In the genomic region with DNA sequence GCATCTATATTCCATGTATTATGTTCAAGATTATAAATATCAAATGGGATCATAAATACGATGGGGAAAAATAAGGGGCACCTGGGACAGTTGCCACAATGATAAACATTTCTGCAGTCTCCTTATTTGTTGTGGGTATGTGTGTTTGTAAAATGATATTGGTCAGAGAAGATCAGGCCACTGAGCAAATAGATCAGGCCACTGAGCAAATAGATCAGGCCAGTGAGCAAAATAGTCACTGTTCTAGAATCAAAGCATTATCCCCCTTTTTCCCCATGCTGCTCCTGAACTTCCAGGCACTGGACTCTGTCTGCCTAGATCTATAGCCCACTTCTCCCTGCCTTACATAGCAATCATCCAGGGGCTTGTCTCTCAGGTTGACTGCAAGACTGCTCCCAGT, we compare ENCODE assay signal across 23 cellular contexts.
A peak's percentile ranks its signal among the peaks of the same experiment; 100 is the strongest.
DNase-seq lines count a peak whose midpoint lies in the region; ATAC-seq, FAIRE-seq and TF ChIP-seq lines count a peak whose summit lies in the region.
"Had no signal": no experiment of that assay in that cellular context is flagged by ENCODE, and none has a peak within 500 bp of the region (broad histone marks: within the 10 kb centered on the region; RNA-seq: fewer than 3 reads in every experiment).

No MANE protein-coding gene starts in this region.

- no peak overlapping the region for H3K9ac ChIP-seq in parathyroid adenoma
- H3K9ac ChIP-seq: BLaER1 treated with 17β-estradiol and CSF1 and Interleukin-3, amounts not matched to agents 10 nM and 100 nM had no signal

- TF ChIP-seq CTCF in right lobe of liver (IDR thresholded peaks at IDR 0.05) (no peak), parathyroid adenoma (IDR thresholded peaks at IDR 0.05) (no peak), dorsolateral prefrontal cortex (IDR thresholded peaks at IDR 0.05 in 54 of 56, conservative IDR thresholded peaks at IDR 0.05 in 2 of 56; ENCODE audit: low read depth in 1 of 56, partially characterized antibody in 56 of 56) (no peak)

- no peaks in the 10 kb centered on the region for H3K79me2 ChIP-seq in parathyroid adenoma

- H3K27me3 ChIP-seq in right lobe of liver (no peaks in the 10 kb centered on the region), parathyroid adenoma (ENCODE audit: control insufficient read depth, insufficient read depth, low read length) (no peaks in the 10 kb centered on the region), dorsolateral prefrontal cortex (no peaks in the 10 kb centered on the region)
- H3K27me3 ChIP-seq: BE2C had no signal

- H3K4me1 Mint-ChIP-seq in activated T-helper 17 cell treated with anti-CD3 and anti-CD28 coated beads, Interleukin-2, amount 50 U/mL, for 72 hours = no peaks in the 10 kb centered on the region
- H3K4me1 Mint-ChIP-seq: CD14-positive monocyte; CD8-positive, alpha-beta memory T cell; H9 had no signal

- no peaks in the 10 kb centered on the region for H3K36me3 ChIP-seq in right lobe of liver
- H3K36me3 ChIP-seq in parathyroid adenoma (ENCODE audit: control insufficient read depth, insufficient read depth, low read length) = no peaks in the 10 kb centered on the region
- H3K36me3 ChIP-seq: BE2C; BLaER1 treated with 17β-estradiol and CSF1 and Interleukin-3, amounts not matched to agents 10 nM and 100 nM had no signal

- no peak overlapping the region for H3K4me3 Mint-ChIP-seq in activated T-helper 17 cell treated with anti-CD3 and anti-CD28 coated beads, Interleukin-2, amount 50 U/mL, for 72 hours
- H3K4me3 Mint-ChIP-seq: CD14-positive monocyte; CD4-positive, alpha-beta T cell; CD8-positive, alpha-beta memory T cell; H9 had no signal

- no peak overlapping the region for H3K4me2 ChIP-seq in parathyroid adenoma (ENCODE audit: low read length)
- H3K4me2 ChIP-seq: A549 had no signal

- peak; percentile 6 for FAIRE-seq in H54 (lab: Jason Lieb, UNC)
- FAIRE-seq: A549, D721Med, G401.6, H1 had no signal

- intact Hi-C loops in right lobe of liver (cut with DNase I) (no loop called here), dorsolateral prefrontal cortex (cut with DNase I) (no loop called here)

- peak overlapping the region; percentile 23 to 75 (median 71) for H3K27ac ChIP-seq in right lobe of liver
- H3K27ac ChIP-seq in parathyroid adenoma = peak overlapping the region; percentile 1
- no peak overlapping the region for H3K27ac ChIP-seq in dorsolateral prefrontal cortex
- H3K27ac ChIP-seq: A549; BLaER1 treated with 17β-estradiol and CSF1 and Interleukin-3, amounts not matched to agents 10 nM and 100 nM had no signal

- H3K9me3 Mint-ChIP-seq in activated T-helper 17 cell treated with anti-CD3 and anti-CD28 coated beads, Interleukin-2, amount 50 U/mL, for 72 hours = no peaks in the 10 kb centered on the region
- H3K9me3 Mint-ChIP-seq: CD4-positive, alpha-beta T cell; CD8-positive, alpha-beta memory T cell; H9 had no signal

- H3K36me3 Mint-ChIP-seq in activated T-helper 17 cell treated with anti-CD3 and anti-CD28 coated beads, Interleukin-2, amount 50 U/mL, for 72 hours (ENCODE audit: low read depth) = no peaks in the 10 kb centered on the region
- H3K36me3 Mint-ChIP-seq: CD14-positive monocyte; CD8-positive, alpha-beta memory T cell had no signal

- DNase-seq in H54 (ENCODE audit: insufficient read length, low spot score) = no peak
- DNase-seq in left lobe of liver (ENCODE audit: low spot score) = no peak
- DNase-seq in right lobe of liver = no peak
- no peak for DNase-seq in dorsolateral prefrontal cortex
- DNase-seq in iPS-NIHi11 (ENCODE audit: low spot score) = no peak
- DNase-seq: 8988T; ACHN; AML-193; BE2C; CD4-positive, alpha-beta T cell; CD8-positive, alpha-beta memory T cell; DMS 273 treated with DMSO at 0.1 percent for 48 hours; DND-41; H9 had no signal

- no peak overlapping the region for H3K27ac Mint-ChIP-seq in activated T-helper 17 cell treated with anti-CD3 and anti-CD28 coated beads, Interleukin-2, amount 50 U/mL, for 72 hours
- H3K27ac Mint-ChIP-seq: CD14-positive monocyte; CD4-positive, alpha-beta T cell; CD8-positive, alpha-beta memory T cell; H9 had no signal

- no peak overlapping the region for H2AFZ ChIP-seq in parathyroid adenoma

- ATAC-seq in left lobe of liver (peak; percentile 55), right lobe of liver (peak; percentile 50 to 78 (median 60))
- ATAC-seq in activated T-helper 17 cell treated with anti-CD3 and anti-CD28 coated beads, Interleukin-2, amount 50 U/mL, for 72 hours (replicated peaks) = no peak
- ATAC-seq: A549, HCT116 had no signal

- no peaks in the 10 kb centered on the region for H3K27me3 Mint-ChIP-seq in activated T-helper 17 cell treated with anti-CD3 and anti-CD28 coated beads, Interleukin-2, amount 50 U/mL, for 72 hours

- TF ChIP-seq POLR2A in H54 (IDR thresholded peaks at IDR 0.05; ENCODE audit: low read depth, low read length) (no peak), right lobe of liver (IDR thresholded peaks at IDR 0.05) (no peak)

- H3K4me3 ChIP-seq in right lobe of liver (no peak overlapping the region), parathyroid adenoma (ENCODE audit: low read depth, low read length) (no peak overlapping the region), dorsolateral prefrontal cortex (no peak overlapping the region)
- H3K4me3 ChIP-seq: A549; BLaER1 treated with 17β-estradiol and CSF1 and Interleukin-3, amounts not matched to agents 10 nM and 100 nM had no signal

- WGBS in right lobe of liver (ENCODE audit: insufficient coverage, low coverage, low lambda C conversion rate, missing lambda C conversion rate) = 17% methylated on average over 1 of the region's 1 CpG

- peaks cover 0 to 54% (median 4%) of the 10 kb centered on the region in 4 donors for H3K4me1 ChIP-seq in right lobe of liver
- H3K4me1 ChIP-seq in parathyroid adenoma = peaks cover 25% of the 10 kb centered on the region
- H3K4me1 ChIP-seq: BE2C had no signal

- H3K9me3 ChIP-seq in right lobe of liver (no peaks in the 10 kb centered on the region), parathyroid adenoma (ENCODE audit: control insufficient read depth, low read length) (no peaks in the 10 kb centered on the region)
- H3K9me3 ChIP-seq: A549; BE2C; BLaER1 treated with 17β-estradiol and CSF1 and Interleukin-3, amounts not matched to agents 10 nM and 100 nM had no signal

Comparison
In these comparisons a context has a peak if more than half of its experiments do, and no peak if none do; other contexts are left out.
1. H3K27ac ChIP-seq: peak in right lobe of liver (3 of 3) and parathyroid adenoma (single experiment); none in dorsolateral prefrontal cortex (0 of 59).